ENCODE assay signal across 8 cellular contexts in the genomic region with DNA sequence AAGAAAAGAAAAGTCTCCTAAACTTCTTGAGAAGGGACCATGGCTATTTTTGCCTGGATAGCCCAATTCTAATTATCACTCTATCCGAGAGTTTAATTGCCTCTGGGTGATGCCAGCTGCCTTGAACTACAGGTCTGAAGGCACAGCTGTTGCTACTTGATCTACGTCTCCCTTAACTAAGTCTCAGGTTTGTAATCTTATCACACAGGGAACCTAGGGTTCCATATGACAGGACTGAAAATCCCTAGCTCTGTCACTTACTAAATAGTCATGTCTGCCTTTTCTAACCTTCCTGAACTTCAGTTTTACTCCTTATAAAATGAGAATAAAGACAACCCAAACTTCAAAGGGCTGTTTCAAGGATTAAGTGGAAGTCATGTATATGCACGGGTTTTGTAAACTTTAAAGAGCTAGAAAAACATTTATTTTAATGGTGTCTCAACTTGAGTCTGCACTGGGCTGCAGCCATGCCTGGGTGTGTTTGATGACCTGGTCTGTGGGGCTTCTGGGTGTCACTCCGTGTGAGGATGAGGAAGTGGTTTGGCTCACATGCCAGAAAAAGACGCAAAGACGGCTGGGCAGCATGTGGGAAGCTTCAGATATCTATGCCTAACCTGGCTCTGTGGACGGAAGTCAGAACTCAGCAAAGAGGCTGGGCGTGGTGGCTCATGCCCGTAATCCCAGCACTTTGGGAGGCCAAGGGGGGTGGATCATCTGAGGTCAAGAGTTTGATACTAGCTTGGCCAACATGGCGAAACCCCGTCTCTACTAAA.
DNase-seq lines count a peak whose midpoint lies in the region; ATAC-seq and TF ChIP-seq lines count a peak whose summit lies in the region.

No MANE protein-coding gene starts in this region.

- ATAC-seq in HG02973 (IDR thresholded peaks at IDR 0.05; ENCODE audit: unreplicated experiment) = peak; percentile 63
- peak; percentile 77 for ATAC-seq in stimulated activated memory B cell treated with anti-CD40 and anti-IgM and Interleukin-4, amounts not matched to agents 10 μg/mL and 1 μg/mL and 100 μg/mL, for 72 hours

- peaks cover 1% of the 10 kb centered on the region for H3K27me3 Mint-ChIP-seq in activated CD4-positive, alpha-beta T cell treated with anti-CD3 and anti-CD28 coated beads, Interleukin-2, amount 10 ng/mL, durations not matched to agents 24 days and 14 days
- peaks cover 4% of the 10 kb centered on the region for H3K27me3 Mint-ChIP-seq in stimulated activated memory B cell treated with anti-CD40 and anti-IgM and Interleukin-4, amounts not matched to agents 10 μg/mL and 1 μg/mL and 100 μg/mL, for 72 hours

- H3K9me3 Mint-ChIP-seq in activated CD4-positive, alpha-beta T cell treated with anti-CD3 and anti-CD28 coated beads, Interleukin-2, amount 10 ng/mL, durations not matched to agents 24 days and 14 days = no peaks in the 10 kb centered on the region
- no peaks in the 10 kb centered on the region for H3K9me3 Mint-ChIP-seq in stimulated activated memory B cell treated with anti-CD40 and anti-IgM and Interleukin-4, amounts not matched to agents 10 μg/mL and 1 μg/mL and 100 μg/mL, for 72 hours

- H3K36me3 Mint-ChIP-seq in activated CD4-positive, alpha-beta T cell treated with anti-CD3 and anti-CD28 coated beads, Interleukin-2, amount 10 ng/mL, durations not matched to agents 24 days and 14 days (ENCODE audit: low read depth) = no peaks in the 10 kb centered on the region
- H3K36me3 Mint-ChIP-seq in stimulated activated memory B cell treated with anti-CD40 and anti-IgM and Interleukin-4, amounts not matched to agents 10 μg/mL and 1 μg/mL and 100 μg/mL, for 72 hours = no peaks in the 10 kb centered on the region

- no peak for TF ChIP-seq EP300 in esophagus muscularis mucosa (IDR thresholded peaks at IDR 0.05)

- peak overlapping the region; percentile 15 for H3K4me3 Mint-ChIP-seq in activated CD4-positive, alpha-beta T cell treated with anti-CD3 and anti-CD28 coated beads, Interleukin-2, amount 10 ng/mL, durations not matched to agents 24 days and 14 days
- no peak overlapping the region for H3K4me3 Mint-ChIP-seq in stimulated activated memory B cell treated with anti-CD40 and anti-IgM and Interleukin-4, amounts not matched to agents 10 μg/mL and 1 μg/mL and 100 μg/mL, for 72 hours

- no peak for TF ChIP-seq CTCF in esophagus muscularis mucosa (IDR thresholded peaks at IDR 0.05)

- no peak for TF ChIP-seq POLR2A in esophagus muscularis mucosa (IDR thresholded peaks at IDR 0.05; ENCODE audit: low read depth)

- intact Hi-C loops in activated CD4-positive, alpha-beta T cell treated with anti-CD3 and anti-CD28 coated beads, Interleukin-2, amount 10 ng/mL, durations not matched to agents 24 days and 14 days (cut with micrococcal nuclease) = no loop called here
- intact Hi-C loops in esophagus muscularis mucosa (cut with DNase I) = no loop called here

- WGBS in esophagus muscularis mucosa = 74% methylated on average over 11 of the region's 11 CpGs

- H3K27ac Mint-ChIP-seq in activated CD4-positive, alpha-beta T cell treated with anti-CD3 and anti-CD28 coated beads, Interleukin-2, amount 10 ng/mL, durations not matched to agents 24 days and 14 days = no peak overlapping the region
- H3K27ac Mint-ChIP-seq in stimulated activated memory B cell treated with anti-CD40 and anti-IgM and Interleukin-4, amounts not matched to agents 10 μg/mL and 1 μg/mL and 100 μg/mL, for 72 hours = peak overlapping the region; percentile 22

- peak; percentile 63 for DNase-seq in activated CD4-positive, alpha-beta T cell treated with anti-CD3 and anti-CD28 coated beads, Interleukin-2, amount 10 ng/mL, durations not matched to agents 24 days and 14 days
- DNase-seq in activated CD4-positive, alpha-beta T cell treated with anti-CD3 and anti-CD28 coated beads for 1 hour = no peak
- peak; percentile 96 for DNase-seq in OCI-M1 (lab: John Stamatoyannopoulos, UW)
- peak; percentile 92 for DNase-seq in esophagus muscularis mucosa (ENCODE audit: extremely low spot score)
- no peak for DNase-seq in NCI-H345 treated with DMSO at 0.1 percent for 48 hours (lab: John Stamatoyannopoulos, UW; ENCODE audit: unreplicated experiment)
- DNase-seq in NCI-H1048 (lab: John Stamatoyannopoulos, UW) = no peak

- no peaks in the 10 kb centered on the region for H3K27me3 ChIP-seq in esophagus muscularis mucosa

- H3K4me1 Mint-ChIP-seq in activated CD4-positive, alpha-beta T cell treated with anti-CD3 and anti-CD28 coated beads, Interleukin-2, amount 10 ng/mL, durations not matched to agents 24 days and 14 days = peaks cover 19% of the 10 kb centered on the region
- H3K4me1 Mint-ChIP-seq in stimulated activated memory B cell treated with anti-CD40 and anti-IgM and Interleukin-4, amounts not matched to agents 10 μg/mL and 1 μg/mL and 100 μg/mL, for 72 hours = peaks cover 26% of the 10 kb centered on the region

- H3K4me1 ChIP-seq in esophagus muscularis mucosa = no peaks in the 10 kb centered on the region

- no peaks in the 10 kb centered on the region for H3K36me3 ChIP-seq in esophagus muscularis mucosa

- no peak overlapping the region for H3K4me3 ChIP-seq in esophagus muscularis mucosa

- no peak overlapping the region for H3K27ac ChIP-seq in esophagus muscularis mucosa (replicated peaks in 1 of 4)

- H3K9me3 ChIP-seq in esophagus muscularis mucosa = no peaks in the 10 kb centered on the region

Comparison
In these comparisons a context has a peak if more than half of its experiments do, and no peak if none do; other contexts are left out.
1. DNase-seq: peak in activated CD4-positive, alpha-beta T cell treated with anti-CD3 and anti-CD28 coated beads, Interleukin-2, amount 10 ng/mL, durations not matched to agents 24 days and 14 days (single experiment), OCI-M1 (single experiment) and esophagus muscularis mucosa (single experiment); none in activated CD4-positive, alpha-beta T cell treated with anti-CD3 and anti-CD28 coated beads for 1 hour (single experiment), NCI-H345 treated with DMSO at 0.1 percent for 48 hours (single experiment) and NCI-H1048 (single experiment).